In genomic region chr19:12946092-12946845, GRCh38 we compare ENCODE assay signal across 8 cellular contexts. TPM values are rescaled to one million over a fixed set of nuclear protein-coding genes. Genes with fewer than 3 reads are reported as not detected.
DNase-seq lines count a peak whose midpoint lies in the region; ATAC-seq, FAIRE-seq and TF ChIP-seq lines count a peak whose summit lies in the region.

No MANE protein-coding gene starts in this region.

- peak overlapping the region; percentile 82 to 97 (median 94) for H3K4me3 Mint-ChIP-seq in naive B cell

- POLR2A ChIA-PET in AG04450 (lab: Yijun Ruan, JAX) = interaction anchor here (0.6 to 1.5 kb wide), 21 partner anchors 8 to 1793 kb away, joined by 3 to 10 read pairs (median 4); partner anchors contain the start of genes DNASE2, FARSA, GADD45GIP1 and GCDH

- no peaks in the 10 kb centered on the region for H3K27me3 ChIP-seq in AG04450 (ENCODE audit: control insufficient read depth, insufficient read depth, low read length)
- H3K27me3 ChIP-seq in thyroid gland = no peaks in the 10 kb centered on the region

- peaks cover 51 to 70% of the 10 kb centered on the region in 2 donors for H3K36me3 ChIP-seq in thyroid gland

- H3K9me3 ChIP-seq in AG04450 (ENCODE audit: control insufficient read depth, insufficient read depth, low read length) (no peaks in the 10 kb centered on the region; the same call in 1 of the 2 replicates), thyroid gland (no peaks in the 10 kb centered on the region)

- H3K27ac ChIP-seq in AG04450 (ENCODE audit: low read depth, low read length) = peak overlapping the region; percentile 93
- H3K27ac ChIP-seq in thyroid gland = peak overlapping the region; percentile 79 to 98 (median 94)

- no peaks in the 10 kb centered on the region for H3K27me3 Mint-ChIP-seq in naive B cell

- DNase-seq in AG04450 (ENCODE audit: low read depth, low spot score) = peak; percentile 48
- no peak for DNase-seq in GM18507 (ENCODE audit: extremely low spot score, insufficient read length, low read depth)
- peak; percentile 41 for DNase-seq in NCI-H510A treated with DMSO at 0.1 percent for 48 hours (lab: John Stamatoyannopoulos, UW)
- peak; percentile 65 for DNase-seq in activated T-cell treated with anti-CD3 and anti-CD28 coated beads, Interleukin-2, amount 50 U/mL, for 1 hour
- DNase-seq in naive B cell = no peak
- DNase-seq in thyroid gland = peak; percentile 80 to 84

- peaks cover 0 to 3% (median 0%) of the 10 kb centered on the region in 7 donors for H3K9me3 Mint-ChIP-seq in naive B cell

- H3K4me3 ChIP-seq in AG04450 (ENCODE audit: low read depth, low read length) = peak overlapping the region; percentile 82
- H3K4me3 ChIP-seq in thyroid gland (replicated peaks in 1 of 3) = peak overlapping the region; percentile 38 to 94 (median 60)

- peaks cover 24 to 70% (median 45%) of the 10 kb centered on the region in 3 donors for H3K4me1 Mint-ChIP-seq in naive B cell

- peaks cover 5 to 21% of the 10 kb centered on the region in 2 donors for H3K36me3 Mint-ChIP-seq in naive B cell

- H3K27ac Mint-ChIP-seq in naive B cell = peak overlapping the region; percentile 56 to 98 (median 94)

- no peak for TF ChIP-seq CTCF in AG04450 (IDR thresholded peaks at IDR 0.05; ENCODE audit: low read depth, low read length)
- TF ChIP-seq CTCF in thyroid gland (IDR thresholded peaks at IDR 0.05) = no peak

- peak; percentile 28 for ATAC-seq in HG03039 (IDR thresholded peaks at IDR 0.05; ENCODE audit: unreplicated experiment)
- ATAC-seq in esophagus mucosa = peak; percentile 76
- peak; percentile 47 to 51 for ATAC-seq in naive B cell (ENCODE audit: low read depth in 2 of 2)

- CTCF ChIA-PET in AG04450 (lab: Charles Lee) = interaction anchor here (0.6 kb wide), 1 partner anchor 8 kb away, joined by 3 read pairs; no protein-coding TSS in a partner anchor

- intact Hi-C loops in thyroid gland (cut with DNase I) = no loop called here

- WGBS in thyroid gland, 2 donors = 4% methylated on average over 14 to 22 of the region's 41 CpGs

- peaks cover 28 to 49% of the 10 kb centered on the region in 2 donors for H3K4me1 ChIP-seq in thyroid gland

- peak; percentile 35 for FAIRE-seq in GM18507 (lab: Jason Lieb, UNC)

- no peak for TF ChIP-seq POLR2A in thyroid gland (IDR thresholded peaks at IDR 0.05)

RNA-seq across cellular contexts. Expression of gene RAD23A, which starts 0.6 kb away (rescaled TPM):
- polyA plus RNA-seq in AG04450 (2011; rRNA removed) = 36.2 and 41.4 TPM in 2 replicates
- polyA minus RNA-seq in AG04450 (2011; rRNA and poly(A)+ RNA removed) = 34.1 and 41.5 TPM in 2 replicates
- total RNA-seq in esophagus mucosa = 65.6 TPM
- 100 to 1,000 TPM in 3 of 6 donors, 10 to 100 TPM in 3; 82.9 to 119 (median 99.3) TPM for polyA plus RNA-seq in naive B cell (ENCODE audit: low read depth in 6 of 6)
- total RNA-seq in thyroid gland = 100 to 1,000 TPM in 2 of 4 donors, 10 to 100 TPM in 2; 72.0 to 128 (median 101) TPM

RNA-seq across cellular contexts. Expression of gene CALR, which starts 7.9 kb away (rescaled TPM):
- polyA plus RNA-seq in AG04450 (2011; rRNA removed) = 1,597 and 1,650 TPM in 2 replicates
- polyA minus RNA-seq in AG04450 (2011; rRNA and poly(A)+ RNA removed) = 1,727 and 1,897 TPM in 2 replicates
- total RNA-seq in esophagus mucosa = 586 TPM
- 100 to 1,000 TPM in 5 of 6 donors, 10 to 100 TPM in 1; 97.4 to 189 (median 155) TPM for polyA plus RNA-seq in naive B cell (ENCODE audit: low read depth in 6 of 6)
- total RNA-seq in thyroid gland = 1,000 to 10,000 TPM; 1,892 to 4,270 (median 2,942) TPM

RNA-seq across cellular contexts. Expression of gene GADD45GIP1, which starts 10.8 kb away (rescaled TPM):
- 31.6 and 35.1 TPM in 2 replicates for polyA plus RNA-seq in AG04450 (2011; rRNA removed)
- 8.0 and 9.4 TPM in 2 replicates for polyA minus RNA-seq in AG04450 (2011; rRNA and poly(A)+ RNA removed)
- total RNA-seq in esophagus mucosa = 20.7 TPM
- polyA plus RNA-seq in naive B cell (ENCODE audit: low read depth in 6 of 6) = 10 to 100 TPM; 49.4 to 65.9 (median 52.7) TPM
- 10 to 100 TPM; 31.8 to 68.3 (median 55.2) TPM for total RNA-seq in thyroid gland

RNA-seq across cellular contexts. Expression of gene FARSA, which starts 12.8 kb away (rescaled TPM):
- 13.5 and 23.0 TPM in 2 replicates for polyA plus RNA-seq in AG04450 (2011; rRNA removed)
- polyA minus RNA-seq in AG04450 (2011; rRNA and poly(A)+ RNA removed) = 19.9 and 28.6 TPM in 2 replicates
- total RNA-seq in esophagus mucosa = 46.6 TPM
- polyA plus RNA-seq in naive B cell (ENCODE audit: low read depth in 6 of 6) = 10 to 100 TPM; 33.8 to 63.0 (median 44.0) TPM
- total RNA-seq in thyroid gland = 10 to 100 TPM; 43.5 to 61.5 (median 53.4) TPM

RNA-seq across cellular contexts. Expression of gene DAND5, which starts 23.1 kb away (rescaled TPM):
- not detected in 2 replicates for polyA plus RNA-seq in AG04450 (2011; rRNA removed)
- not detected in 2 replicates for polyA minus RNA-seq in AG04450 (2011; rRNA and poly(A)+ RNA removed)
- total RNA-seq in esophagus mucosa = not detected
- not detected for polyA plus RNA-seq in naive B cell (ENCODE audit: low read depth in 6 of 6)
- under 1 TPM in 2 of 4 donors, not detected in 2; 0.40 to 0.45 TPM for total RNA-seq in thyroid gland

Comparison
In these comparisons a context has a peak if more than half of its experiments do, and no peak if none do; other contexts are left out.
1. DNase-seq: peak in AG04450 (single experiment), NCI-H510A treated with DMSO at 0.1 percent for 48 hours (single experiment), activated T-cell treated with anti-CD3 and anti-CD28 coated beads, Interleukin-2, amount 50 U/mL, for 1 hour (single experiment) and thyroid gland (2 of 2); none in GM18507 (single experiment) and naive B cell (single experiment).
2. Peak in every context shown above with its lines, with median percentiles within 50 percentile points of each other: ATAC-seq.